Comparison of ENCODE assay signal across 8 cellular contexts in the genomic region with DNA sequence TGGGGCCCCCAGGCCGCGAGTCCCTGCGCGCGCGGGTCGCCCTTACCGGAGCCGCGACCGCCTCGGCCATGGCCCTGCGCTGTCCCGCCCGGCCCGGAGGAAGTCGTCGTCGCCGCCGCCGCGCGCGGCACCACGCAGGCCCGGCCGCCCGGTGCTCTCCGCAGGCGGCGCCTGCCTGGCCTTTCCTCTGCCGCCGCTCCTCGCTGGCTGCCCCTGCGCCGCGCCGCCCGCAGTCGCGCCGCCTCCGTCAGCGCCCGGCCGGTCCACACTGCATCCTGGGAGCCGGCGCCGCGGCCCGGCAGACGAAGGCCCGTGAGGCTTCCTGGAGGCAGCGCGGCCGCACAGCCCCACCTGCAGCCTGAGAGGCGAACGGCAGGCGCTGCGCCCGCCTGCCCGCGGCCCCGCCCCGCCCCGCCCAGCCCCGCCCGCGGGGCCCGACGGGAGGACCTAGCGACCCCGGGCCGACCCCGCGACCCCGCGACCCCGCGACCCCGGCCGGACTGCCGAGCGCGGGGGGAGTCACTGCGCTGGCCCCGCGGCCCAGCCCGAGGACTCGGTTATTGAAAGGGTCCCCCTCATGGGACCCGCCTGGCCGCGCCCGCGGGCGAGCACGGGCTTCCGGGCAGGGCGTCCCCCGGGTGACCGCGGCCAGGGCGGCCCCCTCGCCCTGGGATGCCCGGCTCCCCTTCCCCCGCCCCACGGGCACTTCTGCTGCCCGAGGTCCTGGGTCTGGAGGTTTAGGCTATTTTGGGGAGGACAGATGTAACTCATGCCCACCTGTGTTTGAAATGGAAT. TPM values are rescaled to one million over a fixed set of nuclear protein-coding genes. Genes with fewer than 3 reads are reported as not detected.
DNase-seq lines count a peak whose midpoint lies in the region; ATAC-seq, FAIRE-seq and TF ChIP-seq lines count a peak whose summit lies in the region.

Gene ZNF746 (minus strand): TSS at position 343 of the 795 bp plus-strand sequence. CDS start 273 bp downstream, at position 70.

- peak within 1 kb of the TSS; percentile 83 for H3K27ac Mint-ChIP-seq in astrocyte (ENCODE audit: unreplicated experiment)

- no peaks in the 10 kb centered on the region for H3K9me3 Mint-ChIP-seq in astrocyte (ENCODE audit: unreplicated experiment)

- peak within 1 kb of the TSS; percentile 98 for H3K4me3 Mint-ChIP-seq in astrocyte (ENCODE audit: unreplicated experiment)

- no peaks in the 10 kb centered on the region for H3K9me3 ChIP-seq in astrocyte (ENCODE audit: insufficient read depth, low read depth, low read length)

- FAIRE-seq in astrocyte (lab: Jason Lieb, UNC) = no peak

- H3K36me3 Mint-ChIP-seq in astrocyte (ENCODE audit: low read depth, unreplicated experiment) = peaks cover 4% of the 10 kb centered on the region

- H3K79me2 ChIP-seq in astrocyte (ENCODE audit: insufficient read depth, low read length) = peaks cover 27% of the 10 kb centered on the region

- H3K9ac ChIP-seq in astrocyte (ENCODE audit: low read length) = peak within 1 kb of the TSS; percentile 83

- peak within 1 kb of the TSS; percentile 44 for H3K27ac ChIP-seq in astrocyte (ENCODE audit: low read depth, low read length)

- ATAC-seq in HG02610 (IDR thresholded peaks at IDR 0.05; ENCODE audit: unreplicated experiment) = peak; percentile 97

- H3K27me3 Mint-ChIP-seq in astrocyte (ENCODE audit: low read depth, unreplicated experiment) = peaks cover 32% of the 10 kb centered on the region

- in situ Hi-C loops in GM13977 (cut with MboI; ENCODE audit: low pct_unique_long_range_greater_than_20kb, low sequenced_read_pairs, unreplicated experiment) = no loop called here

- DNase-seq in GM13977 (ENCODE audit: low spot score) (peak; percentile 99), NCI-H1092 treated with DMSO at 0.1 percent for 48 hours (lab: John Stamatoyannopoulos, UW) (peak; percentile 67), T-helper 22 cell (ENCODE audit: low read depth) (peak; percentile 65), astrocyte (ENCODE audit: low read depth) (peak; percentile 54), hippocampal formation (lab: John Stamatoyannopoulos, UW) (peak; percentile 56 to 64), retinal pigment epithelial cell (ENCODE audit: low read depth) (peak; percentile 34), KG1 (lab: John Stamatoyannopoulos, UW) (no peak)

- peak within 1 kb of the TSS; percentile 94 for H3K4me2 ChIP-seq in astrocyte (ENCODE audit: low read length)

- TF ChIP-seq CTCF in GM13977 (IDR thresholded peaks at IDR 0.05; ENCODE audit: extremely low read depth, insufficient read depth, missing control alignments) (peak; percentile 83), astrocyte (IDR thresholded peaks at IDR 0.05; ENCODE audit: insufficient read depth, low read depth, low read length) (peak; percentile 5), retinal pigment epithelial cell (conservative IDR thresholded peaks at IDR 0.05; ENCODE audit: low read depth, low read length) (peak; percentile 50)

- peaks cover 12% of the 10 kb centered on the region for H3K4me1 Mint-ChIP-seq in astrocyte (ENCODE audit: low read depth, unreplicated experiment)

- H2AFZ ChIP-seq in astrocyte (ENCODE audit: low read depth, low read length) = peak within 1 kb of the TSS; percentile 67

- H3K27me3 ChIP-seq in astrocyte (ENCODE audit: insufficient read depth, low read length) = peaks cover 3% of the 10 kb centered on the region

- peaks cover 5% of the 10 kb centered on the region for H3K36me3 ChIP-seq in astrocyte (ENCODE audit: insufficient read depth, low read length)

- peak within 1 kb of the TSS; percentile 81 for H3K4me3 ChIP-seq in astrocyte (ENCODE audit: insufficient read depth, low read depth, low read length)
- peak within 1 kb of the TSS; percentile 73 for H3K4me3 ChIP-seq in retinal pigment epithelial cell (ENCODE audit: low read length)

- H3K4me1 ChIP-seq in astrocyte (ENCODE audit: insufficient read depth, low read length) = peaks cover 9% of the 10 kb centered on the region

- peaks cover 19% of the 10 kb centered on the region for H4K20me1 ChIP-seq in astrocyte (ENCODE audit: insufficient read depth, low read length)

RNA-seq across cellular contexts. Expression of gene ZNF746, which starts in this region (rescaled TPM):
- 23.3 and 24.7 TPM in 2 replicates for total RNA-seq in astrocyte

Comparison
In these comparisons a context has a peak if more than half of its experiments do, and no peak if none do; other contexts are left out.
1. CTCF ChIP-seq: peak in every context shown above with its lines; median percentile 83 in GM13977; 50 in retinal pigment epithelial cell; 5 in astrocyte.